ENCODE assay signal across 7 cellular contexts in genomic region chr14:24216876-24217275, GRCh38. TPM values are rescaled to one million over a fixed set of nuclear protein-coding genes. Genes with fewer than 3 reads are reported as not detected.
DNase-seq lines count a peak whose midpoint lies in the region; ATAC-seq, FAIRE-seq and TF ChIP-seq lines count a peak whose summit lies in the region.
"Not testable (repeated sequence)": the region's sequence is repeated elsewhere in the genome, so short reads cannot be mapped to it uniquely, and the experiment has no call there.
"Had no signal": no experiment of that assay in that cellular context is flagged by ENCODE, and none has a peak within 500 bp of the region (broad histone marks: within the 10 kb centered on the region; RNA-seq: fewer than 3 reads in every experiment).

No MANE protein-coding gene starts in this region.

- TF ChIP-seq CTCF in CD14-positive monocyte (IDR thresholded peaks at IDR 0.05); KMS-11 (conservative IDR thresholded peaks at IDR 0.05; ENCODE audit: low read depth, low read length); coronary artery (IDR thresholded peaks at IDR 0.05); HepG2 (CRISPR knock-in tag; IDR thresholded peaks at IDR 0.05); progenitor cell of endocrine pancreas (IDR thresholded peaks at IDR 0.05; ENCODE audit: unreplicated experiment): not testable (repeated sequence)

- not testable (repeated sequence) for H3K4me3 ChIP-seq in KMS-11 (IDR thresholded peaks at IDR 0.05; ENCODE audit: insufficient read depth, low read depth, low read length); coronary artery; HepG2 (replicated peaks in 1 of 3; ENCODE audit: insufficient read depth in 1 of 3, low read depth in 2 of 3, low read length in 3 of 3)

- not testable (repeated sequence) for TF ChIP-seq RAD21 in HepG2 (CRISPR knock-in tag; IDR thresholded peaks at IDR 0.05)

- not testable (repeated sequence) for BruUV-seq in HepG2 (replicated peaks; lab: Mats Ljungman, UMichigan)

- not testable (repeated sequence) for H2AFZ ChIP-seq in KMS-11 (ENCODE audit: low read depth); HepG2 (ENCODE audit: low read length)

- H3K36me3 Mint-ChIP-seq in CD14-positive monocyte, result peaks cover 16 to 21% of the 10 kb centered on the region in 2 donors
- peaks cover 31% of the 10 kb centered on the region for H3K36me3 Mint-ChIP-seq in activated CD8-positive, alpha-beta T cell treated with anti-CD3 and anti-CD28 coated beads, Interleukin-2, amount 10 ng/mL, durations not matched to agents 7 days and 5 days (ENCODE audit: low read depth)
- H3K36me3 Mint-ChIP-seq in progenitor cell of endocrine pancreas (ENCODE audit: insufficient read depth), result not testable (repeated sequence)

- CTCF ChIA-PET in activated CD8-positive, alpha-beta T cell treated with anti-CD3 and anti-CD28 coated beads, Interleukin-2, amount 10 ng/mL, durations not matched to agents 7 days and 5 days (lab: Charles Lee), result interaction anchor here (1.7 to 1.8 kb wide), 2 partner anchors 26 to 63 kb away, joined by 11 to 29 read pairs; partner anchors contain the start of gene TINF2
- CTCF ChIA-PET in HepG2 (lab: Yijun Ruan, JAX; ENCODE audit: low intra/inter-chr PET ratio, low total read pairs), result interaction anchor here (1.5 to 3.1 kb wide), 3 partner anchors 26 to 81 kb away, joined by 10 to 44 read pairs (median 19); partner anchors contain the start of genes RABGGTA and TINF2

- H3K4me1 Mint-ChIP-seq in CD14-positive monocyte, result peaks cover 26% of the 10 kb centered on the region
- H3K4me1 Mint-ChIP-seq in activated CD8-positive, alpha-beta T cell treated with anti-CD3 and anti-CD28 coated beads, Interleukin-2, amount 10 ng/mL, durations not matched to agents 7 days and 5 days (ENCODE audit: low read depth), result peaks cover 38% of the 10 kb centered on the region
- peaks cover 22% of the 10 kb centered on the region for H3K4me1 Mint-ChIP-seq in progenitor cell of endocrine pancreas (ENCODE audit: low read depth)

- ATAC-seq in activated CD8-positive, alpha-beta T cell treated with anti-CD3 and anti-CD28 coated beads, Interleukin-2, amount 10 ng/mL, durations not matched to agents 7 days and 5 days; HepG2: not testable (repeated sequence)

- peaks cover 22% of the 10 kb centered on the region for H3K4me1 ChIP-seq in KMS-11 (ENCODE audit: low read depth, poor library complexity, severe bottlenecking)
- H3K4me1 ChIP-seq in HepG2 (ENCODE audit: insufficient read depth, low read length), result peaks cover 32% of the 10 kb centered on the region

- WGBS in HepG2 (ENCODE audit: low lambda C conversion rate), result 100% methylated on average over 1 of the region's 1 CpG

- not testable (repeated sequence) for H3K27me3 ChIP-seq in KMS-11 (ENCODE audit: insufficient read depth, low read depth); HepG2 (ENCODE audit: control insufficient read depth in 1 of 2, insufficient read depth in 2 of 2, low read length in 2 of 2)

- H3K79me2 ChIP-seq in KMS-11 (ENCODE audit: insufficient read depth, low read depth) (peaks cover 10% of the 10 kb centered on the region; the same call in 1 of the 2 replicates), HepG2 (ENCODE audit: insufficient read depth, low read length) (peaks cover 23% of the 10 kb centered on the region)

- H3K9me3 ChIP-seq in HepG2 (ENCODE audit: low read length), result not testable (repeated sequence)

- H3K27me3 Mint-ChIP-seq in CD14-positive monocyte (ENCODE audit: low read depth in 3 of 3); activated CD8-positive, alpha-beta T cell treated with anti-CD3 and anti-CD28 coated beads, Interleukin-2, amount 10 ng/mL, durations not matched to agents 7 days and 5 days (ENCODE audit: low read depth); progenitor cell of endocrine pancreas: not testable (repeated sequence)

- H4K20me1 ChIP-seq in KMS-11 (ENCODE audit: insufficient read depth); HepG2 (ENCODE audit: insufficient read depth, low read length): not testable (repeated sequence)

- H3K27ac ChIP-seq in KMS-11, result peak overlapping the region; percentile 58; the same call in 1 of the 2 replicates
- not testable (repeated sequence) for H3K27ac ChIP-seq in coronary artery; HepG2 (ENCODE audit: extremely low read length, insufficient read depth, low read length)

- H3K36me3 ChIP-seq in KMS-11 (ENCODE audit: insufficient read depth), result not testable (repeated sequence)
- peaks cover 8 to 11% of the 10 kb centered on the region in 2 experiments; a peak in 4 of 5 replicates for H3K36me3 ChIP-seq in HepG2 (replicated peaks in 1 of 2; ENCODE audit: control insufficient read depth in 1 of 2, insufficient read depth in 2 of 2, low read length in 2 of 2)

- H3K4me2 ChIP-seq in KMS-11; HepG2 (ENCODE audit: low read depth, low read length): not testable (repeated sequence)

- TF ChIP-seq EP300 in HepG2 (IDR thresholded peaks at IDR 0.05; ENCODE audit: low read depth in 2 of 2, low read length in 2 of 2); HepG2 (CRISPR knock-in tag; IDR thresholded peaks at IDR 0.05; ENCODE audit: borderline replicate concordance): not testable (repeated sequence)

- in situ Hi-C loops in HepG2 (cut with HindIII; ENCODE audit: extremely low pct_ligation_motif_present, low pct_unique_long_range_greater_than_20kb), result not testable (repeated sequence)

- H3K4me3 Mint-ChIP-seq in CD14-positive monocyte; activated CD8-positive, alpha-beta T cell treated with anti-CD3 and anti-CD28 coated beads, Interleukin-2, amount 10 ng/mL, durations not matched to agents 7 days and 5 days; progenitor cell of endocrine pancreas (ENCODE audit: low read depth): not testable (repeated sequence)

- POLR2A ChIA-PET in activated CD8-positive, alpha-beta T cell treated with anti-CD3 and anti-CD28 coated beads, Interleukin-2, amount 10 ng/mL, durations not matched to agents 7 days and 5 days (lab: Charles Lee), result interaction anchor here (1.8 to 8.8 kb wide), 2 partner anchors 22 to 28 kb away, joined by 6 to 87 read pairs; partner anchors contain the start of genes IPO4 and TM9SF1
- POLR2A ChIA-PET in HepG2 (lab: Yijun Ruan, JAX), result interaction anchor here (1.7 to 4.9 kb wide), 2 partner anchors 29 to 54 kb away, joined by 19 to 99 read pairs; partner anchors contain the start of genes IPO4 and RABGGTA

- not testable (repeated sequence) for TF ChIP-seq POLR2A in HepG2 (IDR thresholded peaks at IDR 0.05; ENCODE audit: insufficient read depth in 1 of 2, low read depth in 2 of 2, low read length in 2 of 2)

- not testable (repeated sequence) for FAIRE-seq in HepG2 (lab: Jason Lieb, UNC)

- intact Hi-C loops in CD14-positive monocyte (cut with micrococcal nuclease), result loop anchor here (1.0 to 10.0 kb wide), 2 partner anchors 14 to 88 kb away; partner anchors contain the start of gene CIDEB (in 1 of the 2)
- intact Hi-C loops in HepG2 (cut with micrococcal nuclease; ENCODE audit: unreplicated experiment), result loop anchor here (1.0 to 2.0 kb wide), 4 partner anchors 15 to 80 kb away; partner anchors contain the start of genes GMPR2, NEDD8, RABGGTA and TINF2

- not testable (repeated sequence) for H3K9me3 Mint-ChIP-seq in CD14-positive monocyte; activated CD8-positive, alpha-beta T cell treated with anti-CD3 and anti-CD28 coated beads, Interleukin-2, amount 10 ng/mL, durations not matched to agents 7 days and 5 days (ENCODE audit: insufficient read depth); progenitor cell of endocrine pancreas (ENCODE audit: low read depth)

- not testable (repeated sequence) for H3K9ac ChIP-seq in KMS-11; HepG2 (ENCODE audit: insufficient read depth, low read depth, low read length)

- H3K27ac Mint-ChIP-seq in CD14-positive monocyte (peak overlapping the region; percentile 66 to 99 (median 97)), progenitor cell of endocrine pancreas (peak overlapping the region; percentile 67)
- peak overlapping the region; percentile 97 for H3K27ac Mint-ChIP-seq in activated CD8-positive, alpha-beta T cell treated with anti-CD3 and anti-CD28 coated beads, Interleukin-2, amount 10 ng/mL, durations not matched to agents 7 days and 5 days

- DNase-seq in CD14-positive monocyte (ENCODE audit: low spot score); activated CD8-positive, alpha-beta T cell treated with anti-CD3 and anti-CD28 coated beads, Interleukin-2, amount 10 ng/mL, durations not matched to agents 7 days and 5 days; HepG2 (ENCODE audit: low spot score); progenitor cell of endocrine pancreas (ENCODE audit: low spot score, unreplicated experiment): not testable (repeated sequence)
- DNase-seq in coronary artery (ENCODE audit: low spot score), result peak; percentile 8

RNA-seq across cellular contexts. Expression of gene MDP1, which starts 1.0 kb away (rescaled TPM):
- polyA plus RNA-seq in CD14-positive monocyte (10 to 100 TPM; 37.5 to 49.6 TPM), HepG2 (2011; rRNA removed) (38.2 and 44.1 TPM in 2 replicates)
- 10 to 100 TPM; 16.9 to 18.2 TPM for total RNA-seq in activated CD8-positive, alpha-beta T cell treated with anti-CD3 and anti-CD28 coated beads, Interleukin-2, amount 10 ng/mL, durations not matched to agents 7 days and 5 days
- total RNA-seq in HepG2 (2016; rRNA removed; fragmentation: Illumina TruSeq; extraction: Trizol) (48.7 and 66.0 TPM in 2 replicates), progenitor cell of endocrine pancreas (15.2 and 17.7 TPM in 2 replicates)
- 27.9 and 34.0 TPM in 2 replicates for total RNA-seq in HepG2 (2016; cell fraction: cytosol; rRNA removed; fragmentation: Illumina TruSeq; extraction: Trizol; ENCODE audit: low read depth)
- total RNA-seq in HepG2 (2016; cell fraction: insoluble cytoplasmic fraction; rRNA removed; fragmentation: Illumina TruSeq; extraction: Trizol), result 53.9 and 66.6 TPM in 2 replicates
- total RNA-seq in HepG2 (2016; cell fraction: membrane; rRNA removed; fragmentation: Illumina TruSeq; extraction: Trizol), result 41.5 and 42.5 TPM in 2 replicates
- total RNA-seq in HepG2 (2016; cell fraction: nucleus; rRNA removed; fragmentation: Illumina TruSeq; extraction: Trizol), result 27.7 and 28.0 TPM in 2 replicates
- polyA plus RNA-seq in HepG2 (2011; cell fraction: cytosol; rRNA removed), result 35.9 and 43.6 TPM in 2 replicates
- polyA plus RNA-seq in HepG2 (2011; cell fraction: nucleus; rRNA removed), result 45.5 and 46.7 TPM in 2 replicates
- polyA plus RNA-seq in HepG2 (2012), result 24.5 and 30.3 TPM in 2 replicates
- polyA plus RNA-seq in HepG2 (2016; cell fraction: cytosol; fragmentation: Illumina TruSeq; extraction: Trizol; ENCODE audit: low read depth), result 24.6 and 32.2 TPM in 2 replicates
- polyA plus RNA-seq in HepG2 (2016; cell fraction: insoluble cytoplasmic fraction; fragmentation: Illumina TruSeq; extraction: Trizol; ENCODE audit: low read depth), result 50.1 and 54.2 TPM in 2 replicates
- polyA plus RNA-seq in HepG2 (2016; cell fraction: membrane; fragmentation: Illumina TruSeq; extraction: Trizol; ENCODE audit: low read depth), result 30.8 and 33.7 TPM in 2 replicates
- 41.8 and 50.7 TPM in 2 replicates for polyA plus RNA-seq in HepG2 (2016; cell fraction: nucleus; fragmentation: Illumina TruSeq; extraction: Trizol; ENCODE audit: insufficient read depth, low read depth)
- polyA minus RNA-seq in HepG2 (2011; rRNA and poly(A)+ RNA removed; ENCODE audit: low replicate concordance), result 10.6 and 24.5 TPM in 2 replicates
- polyA minus RNA-seq in HepG2 (2011; cell fraction: cytosol; rRNA and poly(A)+ RNA removed), result 4.9 and 8.5 TPM in 2 replicates
- polyA minus RNA-seq in HepG2 (2011; cell fraction: nucleus; rRNA and poly(A)+ RNA removed), result 19.6 and 23.2 TPM in 2 replicates

RNA-seq across cellular contexts. Expression of gene CHMP4A, which starts 3.6 kb away (rescaled TPM):
- 100 to 1,000 TPM; 102 to 128 TPM for polyA plus RNA-seq in CD14-positive monocyte
- 10 to 100 TPM; 83.2 to 93.4 TPM for total RNA-seq in activated CD8-positive, alpha-beta T cell treated with anti-CD3 and anti-CD28 coated beads, Interleukin-2, amount 10 ng/mL, durations not matched to agents 7 days and 5 days
- total RNA-seq in HepG2 (2016; rRNA removed; fragmentation: Illumina TruSeq; extraction: Trizol), result 113 and 140 TPM in 2 replicates
- 66.3 and 72.6 TPM in 2 replicates for total RNA-seq in HepG2 (2016; cell fraction: cytosol; rRNA removed; fragmentation: Illumina TruSeq; extraction: Trizol; ENCODE audit: low read depth)
- total RNA-seq in HepG2 (2016; cell fraction: insoluble cytoplasmic fraction; rRNA removed; fragmentation: Illumina TruSeq; extraction: Trizol), result 120 and 148 TPM in 2 replicates
- total RNA-seq in HepG2 (2016; cell fraction: membrane; rRNA removed; fragmentation: Illumina TruSeq; extraction: Trizol), result 67.1 and 67.8 TPM in 2 replicates
- 52.6 and 66.0 TPM in 2 replicates for total RNA-seq in HepG2 (2016; cell fraction: nucleus; rRNA removed; fragmentation: Illumina TruSeq; extraction: Trizol)
- polyA plus RNA-seq in HepG2 (2011; rRNA removed), result 80.8 and 83.6 TPM in 2 replicates
- 85.1 and 105 TPM in 2 replicates for polyA plus RNA-seq in HepG2 (2011; cell fraction: cytosol; rRNA removed)
- polyA plus RNA-seq in HepG2 (2011; cell fraction: nucleus; rRNA removed), result 42.1 and 63.9 TPM in 2 replicates
- 78.9 and 98.0 TPM in 2 replicates for polyA plus RNA-seq in HepG2 (2012)
- 64.7 and 70.4 TPM in 2 replicates for polyA plus RNA-seq in HepG2 (2016; cell fraction: cytosol; fragmentation: Illumina TruSeq; extraction: Trizol; ENCODE audit: low read depth)
- 255 and 256 TPM in 2 replicates for polyA plus RNA-seq in HepG2 (2016; cell fraction: insoluble cytoplasmic fraction; fragmentation: Illumina TruSeq; extraction: Trizol; ENCODE audit: low read depth)
- 60.9 and 64.0 TPM in 2 replicates for polyA plus RNA-seq in HepG2 (2016; cell fraction: membrane; fragmentation: Illumina TruSeq; extraction: Trizol; ENCODE audit: low read depth)
- polyA plus RNA-seq in HepG2 (2016; cell fraction: nucleus; fragmentation: Illumina TruSeq; extraction: Trizol; ENCODE audit: insufficient read depth, low read depth), result 140 and 161 TPM in 2 replicates
- 9.7 and 17.0 TPM in 2 replicates for polyA minus RNA-seq in HepG2 (2011; rRNA and poly(A)+ RNA removed; ENCODE audit: low replicate concordance)
- 7.5 and 11.3 TPM in 2 replicates for polyA minus RNA-seq in HepG2 (2011; cell fraction: cytosol; rRNA and poly(A)+ RNA removed)
- 30.8 and 42.8 TPM in 2 replicates for polyA minus RNA-seq in HepG2 (2011; cell fraction: nucleus; rRNA and poly(A)+ RNA removed)
- 53.7 and 54.3 TPM in 2 replicates for total RNA-seq in progenitor cell of endocrine pancreas

RNA-seq across cellular contexts. Expression of gene TSSK4, which starts 11.4 kb away (rescaled TPM):
- polyA plus RNA-seq in CD14-positive monocyte (under 1 TPM in 1 of 2 donors, not detected in 1; 0.13 TPM), HepG2 (2011; rRNA removed) (0.08 and 0.14 TPM in 2 replicates)
- not detected for total RNA-seq in activated CD8-positive, alpha-beta T cell treated with anti-CD3 and anti-CD28 coated beads, Interleukin-2, amount 10 ng/mL, durations not matched to agents 7 days and 5 days
- total RNA-seq in HepG2 (2016; rRNA removed; fragmentation: Illumina TruSeq; extraction: Trizol) (0.44 TPM in 1 of 2 replicates, not detected in the other), progenitor cell of endocrine pancreas (0.29 TPM in 1 of 2 replicates, not detected in the other)
- not detected in 2 replicates for total RNA-seq in HepG2 (2016; cell fraction: cytosol; rRNA removed; fragmentation: Illumina TruSeq; extraction: Trizol; ENCODE audit: low read depth)
- total RNA-seq in HepG2 (2016; cell fraction: insoluble cytoplasmic fraction; rRNA removed; fragmentation: Illumina TruSeq; extraction: Trizol), result 0.19 TPM in 1 of 2 replicates, not detected in the other
- not detected in 2 replicates for total RNA-seq in HepG2 (2016; cell fraction: membrane; rRNA removed; fragmentation: Illumina TruSeq; extraction: Trizol)
- total RNA-seq in HepG2 (2016; cell fraction: nucleus; rRNA removed; fragmentation: Illumina TruSeq; extraction: Trizol), result 0.78 TPM in 1 of 2 replicates, not detected in the other
- polyA plus RNA-seq in HepG2 (2011; cell fraction: cytosol; rRNA removed), result 0.04 and 0.10 TPM in 2 replicates
- polyA plus RNA-seq in HepG2 (2011; cell fraction: nucleus; rRNA removed), result 1.0 and 1.1 TPM in 2 replicates
- polyA plus RNA-seq in HepG2 (2012), result 3.3 and 4.1 TPM in 2 replicates
- 0.21 TPM in 1 of 2 replicates, not detected in the other for polyA plus RNA-seq in HepG2 (2016; cell fraction: cytosol; fragmentation: Illumina TruSeq; extraction: Trizol; ENCODE audit: low read depth)
- not detected in 2 replicates for polyA plus RNA-seq in HepG2 (2016; cell fraction: insoluble cytoplasmic fraction; fragmentation: Illumina TruSeq; extraction: Trizol; ENCODE audit: low read depth)
- polyA plus RNA-seq in HepG2 (2016; cell fraction: membrane; fragmentation: Illumina TruSeq; extraction: Trizol; ENCODE audit: low read depth), result 0.26 TPM in 1 of 2 replicates, not detected in the other
- polyA plus RNA-seq in HepG2 (2016; cell fraction: nucleus; fragmentation: Illumina TruSeq; extraction: Trizol; ENCODE audit: insufficient read depth, low read depth), result not detected in 2 replicates
- polyA minus RNA-seq in HepG2 (2011; rRNA and poly(A)+ RNA removed; ENCODE audit: low replicate concordance), result 1.7 and 2.4 TPM in 2 replicates
- not detected in 2 replicates for polyA minus RNA-seq in HepG2 (2011; cell fraction: cytosol; rRNA and poly(A)+ RNA removed)
- polyA minus RNA-seq in HepG2 (2011; cell fraction: nucleus; rRNA and poly(A)+ RNA removed), result 3.2 and 5.0 TPM in 2 replicates
- total RNA-seq: HT-29 had no signal

RNA-seq across cellular contexts. Expression of gene NEDD8, which starts 15.3 kb away (rescaled TPM):
- polyA plus RNA-seq in CD14-positive monocyte, result 100 to 1,000 TPM; 306 to 335 TPM
- total RNA-seq in activated CD8-positive, alpha-beta T cell treated with anti-CD3 and anti-CD28 coated beads, Interleukin-2, amount 10 ng/mL, durations not matched to agents 7 days and 5 days, result 100 to 1,000 TPM; 214 to 222 TPM
- 713 and 818 TPM in 2 replicates for total RNA-seq in HepG2 (2016; rRNA removed; fragmentation: Illumina TruSeq; extraction: Trizol)
- total RNA-seq in HepG2 (2016; cell fraction: cytosol; rRNA removed; fragmentation: Illumina TruSeq; extraction: Trizol; ENCODE audit: low read depth), result 394 and 546 TPM in 2 replicates
- 727 and 841 TPM in 2 replicates for total RNA-seq in HepG2 (2016; cell fraction: insoluble cytoplasmic fraction; rRNA removed; fragmentation: Illumina TruSeq; extraction: Trizol)
- 518 and 609 TPM in 2 replicates for total RNA-seq in HepG2 (2016; cell fraction: membrane; rRNA removed; fragmentation: Illumina TruSeq; extraction: Trizol)
- total RNA-seq in HepG2 (2016; cell fraction: nucleus; rRNA removed; fragmentation: Illumina TruSeq; extraction: Trizol), result 243 and 273 TPM in 2 replicates
- 473 and 535 TPM in 2 replicates for polyA plus RNA-seq in HepG2 (2011; rRNA removed)
- polyA plus RNA-seq in HepG2 (2011; cell fraction: cytosol; rRNA removed), result 355 and 455 TPM in 2 replicates
- polyA plus RNA-seq in HepG2 (2011; cell fraction: nucleus; rRNA removed), result 126 and 158 TPM in 2 replicates
- 433 and 508 TPM in 2 replicates for polyA plus RNA-seq in HepG2 (2012)
- 449 and 646 TPM in 2 replicates for polyA plus RNA-seq in HepG2 (2016; cell fraction: cytosol; fragmentation: Illumina TruSeq; extraction: Trizol; ENCODE audit: low read depth)
- polyA plus RNA-seq in HepG2 (2016; cell fraction: insoluble cytoplasmic fraction; fragmentation: Illumina TruSeq; extraction: Trizol; ENCODE audit: low read depth), result 889 and 948 TPM in 2 replicates
- polyA plus RNA-seq in HepG2 (2016; cell fraction: membrane; fragmentation: Illumina TruSeq; extraction: Trizol; ENCODE audit: low read depth), result 521 and 635 TPM in 2 replicates
- polyA plus RNA-seq in HepG2 (2016; cell fraction: nucleus; fragmentation: Illumina TruSeq; extraction: Trizol; ENCODE audit: insufficient read depth, low read depth), result 510 and 513 TPM in 2 replicates
- polyA minus RNA-seq in HepG2 (2011; rRNA and poly(A)+ RNA removed; ENCODE audit: low replicate concordance), result 166 and 230 TPM in 2 replicates
- 89.3 and 98.3 TPM in 2 replicates for polyA minus RNA-seq in HepG2 (2011; cell fraction: cytosol; rRNA and poly(A)+ RNA removed)
- polyA minus RNA-seq in HepG2 (2011; cell fraction: nucleus; rRNA and poly(A)+ RNA removed), result 88.1 and 108 TPM in 2 replicates
- 161 TPM in 2 replicates for total RNA-seq in progenitor cell of endocrine pancreas

RNA-seq across cellular contexts. Expression of gene GMPR2, which starts 15.9 kb away (rescaled TPM):
- 10 to 100 TPM; 84.5 to 84.7 TPM for polyA plus RNA-seq in CD14-positive monocyte
- 10 to 100 TPM; 67.2 to 68.4 TPM for total RNA-seq in activated CD8-positive, alpha-beta T cell treated with anti-CD3 and anti-CD28 coated beads, Interleukin-2, amount 10 ng/mL, durations not matched to agents 7 days and 5 days
- 273 and 345 TPM in 2 replicates for total RNA-seq in HepG2 (2016; rRNA removed; fragmentation: Illumina TruSeq; extraction: Trizol)
- 151 and 152 TPM in 2 replicates for total RNA-seq in HepG2 (2016; cell fraction: cytosol; rRNA removed; fragmentation: Illumina TruSeq; extraction: Trizol; ENCODE audit: low read depth)
- total RNA-seq in HepG2 (2016; cell fraction: insoluble cytoplasmic fraction; rRNA removed; fragmentation: Illumina TruSeq; extraction: Trizol), result 269 and 346 TPM in 2 replicates
- 294 and 315 TPM in 2 replicates for total RNA-seq in HepG2 (2016; cell fraction: membrane; rRNA removed; fragmentation: Illumina TruSeq; extraction: Trizol)
- total RNA-seq in HepG2 (2016; cell fraction: nucleus; rRNA removed; fragmentation: Illumina TruSeq; extraction: Trizol), result 141 and 150 TPM in 2 replicates
- 185 and 210 TPM in 2 replicates for polyA plus RNA-seq in HepG2 (2011; rRNA removed)
- 161 and 177 TPM in 2 replicates for polyA plus RNA-seq in HepG2 (2011; cell fraction: cytosol; rRNA removed)
- polyA plus RNA-seq in HepG2 (2011; cell fraction: nucleus; rRNA removed), result 147 and 170 TPM in 2 replicates
- polyA plus RNA-seq in HepG2 (2012), result 162 and 212 TPM in 2 replicates
- polyA plus RNA-seq in HepG2 (2016; cell fraction: cytosol; fragmentation: Illumina TruSeq; extraction: Trizol; ENCODE audit: low read depth), result 118 and 119 TPM in 2 replicates
- 260 and 276 TPM in 2 replicates for polyA plus RNA-seq in HepG2 (2016; cell fraction: insoluble cytoplasmic fraction; fragmentation: Illumina TruSeq; extraction: Trizol; ENCODE audit: low read depth)
- 194 and 205 TPM in 2 replicates for polyA plus RNA-seq in HepG2 (2016; cell fraction: membrane; fragmentation: Illumina TruSeq; extraction: Trizol; ENCODE audit: low read depth)
- 151 and 154 TPM in 2 replicates for polyA plus RNA-seq in HepG2 (2016; cell fraction: nucleus; fragmentation: Illumina TruSeq; extraction: Trizol; ENCODE audit: insufficient read depth, low read depth)
- polyA minus RNA-seq in HepG2 (2011; rRNA and poly(A)+ RNA removed; ENCODE audit: low replicate concordance), result 58.4 and 179 TPM in 2 replicates
- polyA minus RNA-seq in HepG2 (2011; cell fraction: cytosol; rRNA and poly(A)+ RNA removed), result 65.5 and 85.5 TPM in 2 replicates
- 138 and 175 TPM in 2 replicates for polyA minus RNA-seq in HepG2 (2011; cell fraction: nucleus; rRNA and poly(A)+ RNA removed)
- 73.6 and 86.2 TPM in 2 replicates for total RNA-seq in progenitor cell of endocrine pancreas
